ENCODE assay signal across 8 cellular contexts in genomic region chr1:28369518-28370219, GRCh38. TPM values are rescaled to one million over a fixed set of nuclear protein-coding genes. Genes with fewer than 3 reads are reported as not detected.
DNase-seq lines count a peak whose midpoint lies in the region; ATAC-seq and TF ChIP-seq lines count a peak whose summit lies in the region.

TSS of gene PHACTR4 (plus strand) at chr1:28369740. CDS start at chr1:28407448, 37,708 bp downstream.

- DNase-seq in NCI-H128 (lab: John Stamatoyannopoulos, UW; ENCODE audit: unreplicated experiment) (peak; percentile 91), T follicular helper cell (ENCODE audit: low read depth) (peak; percentile 60), cardiac muscle cell (ENCODE audit: low read depth in 1 of 2, low spot score in 1 of 2) (peak; percentile 96 to 97), tibial artery (peak; percentile 93 to 94)
- DNase-seq in activated naive CD8-positive, alpha-beta T cell treated with anti-CD3 and anti-CD28 coated beads, Interleukin-2, amount 50 U/mL, for 24 hours: peak; percentile 86

- intact Hi-C loops in tibial artery (cut with DNase I; ENCODE audit: low total_unique reads): loop anchor here (5.0 kb wide), 1 partner anchor 112 kb away; the partner anchor contains the start of gene SESN2

- H3K9ac ChIP-seq in parathyroid adenoma: peak within 1 kb of the TSS; percentile 72

- peak within 1 kb of the TSS; percentile 98 for H3K4me2 ChIP-seq in parathyroid adenoma (ENCODE audit: low read length)

- H3K4me1 ChIP-seq in cardiac muscle cell (ENCODE audit: low read depth) (no peaks in the 10 kb centered on the region), parathyroid adenoma (no peaks in the 10 kb centered on the region), tibial artery (peaks cover 0 to 37% (median 21%) of the 10 kb centered on the region in 4 donors)

- H2AFZ ChIP-seq in parathyroid adenoma: peak within 1 kb of the TSS; percentile 91

- H3K27ac ChIP-seq in cardiac muscle cell (peak within 1 kb of the TSS; percentile 86), parathyroid adenoma (peak within 1 kb of the TSS; percentile 91), tibial artery (peak within 1 kb of the TSS; percentile 93 to 97)

- H3K36me3 Mint-ChIP-seq in activated naive CD8-positive, alpha-beta T cell treated with anti-CD3 and anti-CD28 coated beads, Interleukin-2, amount 50 U/mL, for 24 hours (ENCODE audit: low read depth): peaks cover 10% of the 10 kb centered on the region

- H3K4me3 Mint-ChIP-seq in activated naive CD8-positive, alpha-beta T cell treated with anti-CD3 and anti-CD28 coated beads, Interleukin-2, amount 50 U/mL, for 24 hours: peak within 1 kb of the TSS; percentile 91

- ATAC-seq in HG02623 (IDR thresholded peaks at IDR 0.05; ENCODE audit: unreplicated experiment): peak; percentile 79
- peak; percentile 97 for ATAC-seq in activated naive CD8-positive, alpha-beta T cell treated with anti-CD3 and anti-CD28 coated beads, Interleukin-2, amount 50 U/mL, for 24 hours

- TF ChIP-seq CTCF in cardiac muscle cell (IDR thresholded peaks at IDR 0.05; ENCODE audit: low read depth, low read length) (no peak), parathyroid adenoma (IDR thresholded peaks at IDR 0.05) (no peak), tibial artery (IDR thresholded peaks at IDR 0.05) (peak in 1 of 2 experiments; percentile 6)

- no peaks in the 10 kb centered on the region for H3K27me3 ChIP-seq in cardiac muscle cell
- no peaks in the 10 kb centered on the region for H3K27me3 ChIP-seq in parathyroid adenoma (ENCODE audit: control insufficient read depth, insufficient read depth, low read length)
- no peaks in the 10 kb centered on the region for H3K27me3 ChIP-seq in tibial artery

- peaks cover 3% of the 10 kb centered on the region for H3K79me2 ChIP-seq in parathyroid adenoma

- H3K4me1 Mint-ChIP-seq in activated naive CD8-positive, alpha-beta T cell treated with anti-CD3 and anti-CD28 coated beads, Interleukin-2, amount 50 U/mL, for 24 hours: peaks cover 33% of the 10 kb centered on the region

- H3K9me3 ChIP-seq in cardiac muscle cell (ENCODE audit: low read depth): no peaks in the 10 kb centered on the region
- no peaks in the 10 kb centered on the region for H3K9me3 ChIP-seq in parathyroid adenoma (ENCODE audit: control insufficient read depth, low read length)
- no peaks in the 10 kb centered on the region for H3K9me3 ChIP-seq in tibial artery

- peak within 1 kb of the TSS; percentile 95 for H3K27ac Mint-ChIP-seq in activated naive CD8-positive, alpha-beta T cell treated with anti-CD3 and anti-CD28 coated beads, Interleukin-2, amount 50 U/mL, for 24 hours

- H3K9me3 Mint-ChIP-seq in activated naive CD8-positive, alpha-beta T cell treated with anti-CD3 and anti-CD28 coated beads, Interleukin-2, amount 50 U/mL, for 24 hours: no peaks in the 10 kb centered on the region

- H3K36me3 ChIP-seq in cardiac muscle cell (no peaks in the 10 kb centered on the region), parathyroid adenoma (ENCODE audit: control insufficient read depth, insufficient read depth, low read length) (no peaks in the 10 kb centered on the region), tibial artery (no peaks in the 10 kb centered on the region)

- H3K27me3 Mint-ChIP-seq in activated naive CD8-positive, alpha-beta T cell treated with anti-CD3 and anti-CD28 coated beads, Interleukin-2, amount 50 U/mL, for 24 hours: no peaks in the 10 kb centered on the region

- TF ChIP-seq POLR2A in GM10847 (IDR thresholded peaks at IDR 0.05; ENCODE audit: extremely low read depth, insufficient read length): peak; percentile 52

- H3K4me3 ChIP-seq in cardiac muscle cell (peak within 1 kb of the TSS; percentile 67), parathyroid adenoma (ENCODE audit: low read depth, low read length) (peak within 1 kb of the TSS; percentile 95), tibial artery (peak within 1 kb of the TSS; percentile 80 to 98)

RNA-seq across cellular contexts. Expression of gene PHACTR4, which starts in this region (rescaled TPM):
- 13.5 and 14.8 TPM in 2 replicates for total RNA-seq in cardiac muscle cell
- 27.1 TPM in 2 replicates for polyA plus RNA-seq in cardiac muscle cell

Comparison
In these comparisons a context has a peak if more than half of its experiments do, and no peak if none do; other contexts are left out.
1. Peak in every context shown above with its lines: DNase-seq, ATAC-seq, H3K4me3 ChIP-seq and H3K27ac ChIP-seq.